Comparison of ENCODE assay signal across 8 cellular contexts in genomic region chr7:157248659-157249058, GRCh38.
"Had no signal": no experiment of that assay in that cellular context is flagged by ENCODE, and none has a peak within 500 bp of the region (broad histone marks: within the 10 kb centered on the region; RNA-seq: fewer than 3 reads in every experiment).

No MANE protein-coding gene starts in this region.

- ATAC-seq: GM12878 had no signal

- DNase-seq: GDM1, GF-D8 had no signal

- FAIRE-seq: G401.6, GM12878, GM12891, GM12892, GM18507, GM19239 had no signal

- H3K4me3 ChIP-seq: GM12878 had no signal
